7 cellular contexts compared by ENCODE assay signal in genomic region chr1:88683516-88683847, GRCh38. TPM values are rescaled to one million over a fixed set of nuclear protein-coding genes. Genes with fewer than 3 reads are reported as not detected.
A peak's percentile ranks its signal among the peaks of the same experiment; 100 is the strongest.
DNase-seq lines count a peak whose midpoint lies in the region; ATAC-seq and TF ChIP-seq lines count a peak whose summit lies in the region.

No MANE protein-coding gene starts in this region.

- H3K27ac ChIP-seq in PC-3 (ENCODE audit: low read length), result peak overlapping the region; percentile 86
- peak overlapping the region; percentile 95 for H3K27ac ChIP-seq in cardiac muscle cell
- peak overlapping the region; percentile 91 to 97 (median 96) for H3K27ac ChIP-seq in sigmoid colon

- H3K9me3 ChIP-seq in PC-3 (ENCODE audit: low read length), result no peaks in the 10 kb centered on the region
- no peaks in the 10 kb centered on the region for H3K9me3 ChIP-seq in cardiac muscle cell (ENCODE audit: low read depth)
- H3K9me3 ChIP-seq in sigmoid colon, result no peaks in the 10 kb centered on the region

- TF ChIP-seq EP300 in sigmoid colon (IDR thresholded peaks at IDR 0.05), result no peak

- H3K79me2 ChIP-seq in PC-3 (ENCODE audit: low read length), result peaks cover 47% of the 10 kb centered on the region

- peak overlapping the region; percentile 84 for H3K4me3 ChIP-seq in PC-3 (ENCODE audit: low read length)
- peak overlapping the region; percentile 89 for H3K4me3 ChIP-seq in cardiac muscle cell
- peak overlapping the region; percentile 77 to 95 (median 92) for H3K4me3 ChIP-seq in sigmoid colon

- H3K9ac ChIP-seq in PC-3 (ENCODE audit: low read length), result peak overlapping the region; percentile 86

- no peak for TF ChIP-seq POLR2A in sigmoid colon (IDR thresholded peaks at IDR 0.05)

- WGBS in sigmoid colon, 2 donors, result 0% methylated on average over 8 of the region's 8 CpGs

- no peaks in the 10 kb centered on the region for H3K36me3 ChIP-seq in PC-3 (ENCODE audit: low read depth, low read length)
- H3K36me3 ChIP-seq in cardiac muscle cell, result no peaks in the 10 kb centered on the region
- no peaks in the 10 kb centered on the region for H3K36me3 ChIP-seq in sigmoid colon

- H3K4me2 ChIP-seq in PC-3 (ENCODE audit: low read length), result peak overlapping the region; percentile 99

- ATAC-seq in GM18907 (IDR thresholded peaks at IDR 0.05; ENCODE audit: unreplicated experiment) (peak; percentile 20), HG02943 (IDR thresholded peaks at IDR 0.05; ENCODE audit: low read depth, unreplicated experiment) (peak; percentile 36), PC-3 (peak; percentile 10)

- no peak for TF ChIP-seq CTCF in PC-3 (conservative IDR thresholded peaks at IDR 0.05; ENCODE audit: low read depth, low read length)
- TF ChIP-seq CTCF in cardiac muscle cell (IDR thresholded peaks at IDR 0.05; ENCODE audit: low read depth, low read length), result no peak
- no peak for TF ChIP-seq CTCF in sigmoid colon (IDR thresholded peaks at IDR 0.05)

- DNase-seq in PC-3 (peak; percentile 44), cardiac muscle cell (ENCODE audit: low read depth in 1 of 2, low spot score in 1 of 2) (peak in 1 of 2 donors; percentile 74), sigmoid colon (peak; percentile 75), cerebellar nuclear complex (lab: John Stamatoyannopoulos, UW) (no peak)
- DNase-seq in activated effector memory CD4-positive, alpha-beta T cell treated with anti-CD3 and anti-CD28 coated beads, Interleukin-2, amount 50 U/mL, for 16 hours, result peak; percentile 81

- H3K4me1 ChIP-seq in PC-3 (ENCODE audit: insufficient read depth, low read length), result peaks cover 41% of the 10 kb centered on the region
- peaks cover 26% of the 10 kb centered on the region for H3K4me1 ChIP-seq in cardiac muscle cell (ENCODE audit: low read depth)
- peaks cover 0 to 38% (median 18%) of the 10 kb centered on the region in 4 donors for H3K4me1 ChIP-seq in sigmoid colon

- TSS peak; percentile 88 for BruUV-seq in PC-3 (replicated peaks; lab: Mats Ljungman, UMichigan)

- peak overlapping the region; percentile 92 for H2AFZ ChIP-seq in PC-3 (ENCODE audit: low read length)

- H3K27me3 ChIP-seq in PC-3 (ENCODE audit: low read length), result no peaks in the 10 kb centered on the region
- no peaks in the 10 kb centered on the region for H3K27me3 ChIP-seq in cardiac muscle cell
- H3K27me3 ChIP-seq in sigmoid colon, result no peaks in the 10 kb centered on the region

- intact Hi-C loops in PC-3 (cut with micrococcal nuclease), result loop anchor here (5.0 kb wide), 1 partner anchor 209 kb away; the partner anchor contains the start of gene GTF2B
- intact Hi-C loops in sigmoid colon (cut with DNase I), result loop anchor here (2.0 to 10.0 kb wide), 4 partner anchors 27 to 1769 kb away; partner anchors contain the start of genes GTF2B, HS2ST1 and SELENOF

- H3K9me2 ChIP-seq in PC-3 (replicated peaks; ENCODE audit: low read length), result no peaks in the 10 kb centered on the region

- POLR2A ChIA-PET in PC-3 (lab: Charles Lee; ENCODE audit: unreplicated experiment), result no interaction called here

- no peaks in the 10 kb centered on the region for H3F3A ChIP-seq in PC-3 (ENCODE audit: low read length, unreplicated experiment)

- H4K20me1 ChIP-seq in PC-3 (ENCODE audit: low read length), result peaks cover 24% of the 10 kb centered on the region

- CTCF ChIA-PET in PC-3 (lab: Charles Lee), result interaction anchor here (0.6 to 1.5 kb wide), 2 partner anchors 28 to 78 kb away, joined by 3 to 7 read pairs; no protein-coding TSS in a partner anchor

RNA-seq across cellular contexts. Expression of gene PKN2, which starts 0.6 kb away (rescaled TPM):
- 20.8 and 36.1 TPM in 2 replicates for total RNA-seq in PC-3 (2014; rRNA removed)
- total RNA-seq in cardiac muscle cell, result 18.4 and 27.6 TPM in 2 replicates
- polyA plus RNA-seq in cardiac muscle cell, result 22.5 and 25.8 TPM in 2 replicates
- 10 to 100 TPM; 25.5 to 43.4 (median 37.1) TPM for total RNA-seq in sigmoid colon
- polyA plus RNA-seq in sigmoid colon, result 10 to 100 TPM in 1 of 3 donors, 1 to 10 TPM in 2; 9.6 to 13.9 (median 9.7) TPM

Comparison
In these comparisons a context has a peak if more than half of its experiments do, and no peak if none do; other contexts are left out.
1. DNase-seq: peak in PC-3 (single experiment), activated effector memory CD4-positive, alpha-beta T cell treated with anti-CD3 and anti-CD28 coated beads, Interleukin-2, amount 50 U/mL, for 16 hours (single experiment) and sigmoid colon (single experiment); none in cerebellar nuclear complex (0 of 2).
2. Peak in every context shown above with its lines, with median percentiles within 50 percentile points of each other: ATAC-seq, H3K27ac ChIP-seq and H3K4me3 ChIP-seq.